23 cellular contexts compared by ENCODE assay signal in genomic region chr10:30589441-30589840, GRCh38. TPM values are rescaled to one million over a fixed set of nuclear protein-coding genes. Genes with fewer than 3 reads are reported as not detected.
"Had no signal": no experiment of that assay in that cellular context is flagged by ENCODE, and none has a peak within 500 bp of the region (broad histone marks: within the 10 kb centered on the region; RNA-seq: fewer than 3 reads in every experiment).

No MANE protein-coding gene starts in this region.

- H3K27ac ChIP-seq: gastrocnemius medialis, heart right ventricle, neutrophil, parathyroid adenoma, stomach, testis, VCaP had no signal

- H3K9me3 ChIP-seq: gastrocnemius medialis, heart right ventricle, neutrophil, stomach, testis had no signal

- H3K36me3 ChIP-seq: gastrocnemius medialis, heart right ventricle, neutrophil, stomach had no signal

- DNase-seq: activated CD4-positive, alpha-beta T cell treated with anti-CD3 and anti-CD28 coated beads for 1 hour; activated CD4-positive, alpha-beta T cell treated with anti-CD3 and anti-CD28 coated beads, Interleukin-2, amount 50 U/mL, for 4 hours; activated naive CD4-positive, alpha-beta T cell treated with Interleukin-2 at 50 U/mL for 16 hours; activated naive CD8-positive, alpha-beta T cell treated with anti-CD3 and anti-CD28 coated beads, Interleukin-2, amount 50 U/mL, for 24 hours; erythroblast; gastrocnemius medialis; left colon; naive thymus-derived CD8-positive, alpha-beta T cell; retina; stomach; T-helper 9 cell; testis had no signal

- H3K4me3 ChIP-seq: gastrocnemius medialis, heart right ventricle, smooth muscle cell, stomach, testis had no signal

- H3K4me1 ChIP-seq: gastrocnemius medialis, parathyroid adenoma, testis had no signal

- H3K27me3 ChIP-seq: gastrocnemius medialis, neutrophil, stomach, testis had no signal

- ATAC-seq: activated naive CD8-positive, alpha-beta T cell treated with anti-CD3 and anti-CD28 coated beads, Interleukin-2, amount 50 U/mL, for 24 hours; activated T-helper 17 cell treated with anti-CD3 and anti-CD28 coated beads, Interleukin-2, amount 50 U/mL, for 72 hours; gastrocnemius medialis; left colon; naive thymus-derived CD8-positive, alpha-beta T cell had no signal

RNA-seq across cellular contexts. Expression of gene LYZL2, which starts 40.1 kb away (rescaled TPM):
- total RNA-seq: activated T-helper 17 cell treated with anti-CD3 and anti-CD28 coated beads, Interleukin-2, amount 50 U/mL, for 72 hours; astrocyte; bronchial epithelial cell; gastrocnemius medialis; heart right ventricle; left colon; mucosa of gallbladder; naive thymus-derived CD8-positive, alpha-beta T cell; smooth muscle cell; stomach; T-cell; urinary bladder had no signal
- polyA plus RNA-seq: heart right ventricle; naive thymus-derived CD8-positive, alpha-beta T cell; smooth muscle cell; stomach; urinary bladder had no signal
